ENCODE assay signal across 9 cellular contexts in genomic region chr13:108496364-108497215, GRCh38.
A peak's percentile ranks its signal among the peaks of the same experiment; 100 is the strongest.
DNase-seq lines count a peak whose midpoint lies in the region; ATAC-seq, FAIRE-seq and TF ChIP-seq lines count a peak whose summit lies in the region.
"Had no signal": no experiment of that assay in that cellular context is flagged by ENCODE, and none has a peak within 500 bp of the region (broad histone marks: within the 10 kb centered on the region; RNA-seq: fewer than 3 reads in every experiment).

No MANE protein-coding gene starts in this region.

- H3K27ac Mint-ChIP-seq in stimulated activated naive CD8-positive, alpha-beta T cell treated with anti-CD3 and anti-CD28 coated beads, Interleukin-15, Interleukin-2, amounts not matched to agents 100 ng/mL and 50 ng/mL, for 24 hours: no peak overlapping the region

- H3K9me3 ChIP-seq in mesenchymal stem cell (ENCODE audit: control insufficient read depth, low read length) (no peaks in the 10 kb centered on the region), mammary epithelial cell (replicated peaks; ENCODE audit: insufficient read depth, low read length) (no peaks in the 10 kb centered on the region)

- H4K8ac ChIP-seq in mesenchymal stem cell (ENCODE audit: low read length): no peak overlapping the region

- dilution Hi-C loops in mammary epithelial cell (cut with HindIII; ENCODE audit: low sequenced_read_pairs): no loop called here

- H3K36me3 ChIP-seq in mesenchymal stem cell (ENCODE audit: control insufficient read depth in 1 of 2, insufficient read depth in 2 of 2, low read depth in 1 of 2, low read length in 2 of 2) (no peaks in the 10 kb centered on the region), mammary epithelial cell (ENCODE audit: insufficient read depth, low read length) (no peaks in the 10 kb centered on the region)

- intact Hi-C loops in mammary epithelial cell (cut with micrococcal nuclease): no loop called here

- H3K4ac ChIP-seq in mesenchymal stem cell (ENCODE audit: low read depth in 1 of 2, low read length in 2 of 2): no peak overlapping the region

- DNase-seq in stimulated activated naive CD8-positive, alpha-beta T cell treated with anti-CD3 and anti-CD28 coated beads, Interleukin-15, Interleukin-2, amounts not matched to agents 100 U/mL and 50 U/mL, for 24 hours: no peak
- DNase-seq in cardiac fibroblast (ENCODE audit: low read depth in 2 of 2): peak; percentile 6 to 19
- peak; percentile 9 for DNase-seq in mesenchymal stem cell
- no peak for DNase-seq in mammary epithelial cell
- no peak for DNase-seq in GM19239 (ENCODE audit: insufficient read length, low spot score)

- in situ Hi-C loops in mammary epithelial cell (cut with MboI; ENCODE audit: low sequenced_read_pairs in 2 of 2): no loop called here

- no peak overlapping the region for H4K91ac ChIP-seq in mesenchymal stem cell (ENCODE audit: low read length)

- no peaks in the 10 kb centered on the region for H4K20me1 ChIP-seq in mammary epithelial cell (ENCODE audit: insufficient read depth, low read length)

- H3K9me3 Mint-ChIP-seq in stimulated activated naive CD8-positive, alpha-beta T cell treated with anti-CD3 and anti-CD28 coated beads, Interleukin-15, Interleukin-2, amounts not matched to agents 100 ng/mL and 50 ng/mL, for 24 hours: no peaks in the 10 kb centered on the region

- H2BK5ac ChIP-seq in mesenchymal stem cell (ENCODE audit: low read depth, low read length, poor library complexity, severe bottlenecking): no peak overlapping the region

- FAIRE-seq in GM19239 (lab: Jason Lieb, UNC): no peak
- FAIRE-seq: keratinocyte had no signal

- H2BK12ac ChIP-seq in mesenchymal stem cell (ENCODE audit: low read length in 2 of 2): no peak overlapping the region

- no peak overlapping the region for H2BK120ac ChIP-seq in mesenchymal stem cell (ENCODE audit: low read depth, low read length)

- peak overlapping the region; percentile 84 for H3K4me2 ChIP-seq in mesenchymal stem cell (ENCODE audit: low read length, poor library complexity, severe bottlenecking)
- no peak overlapping the region for H3K4me2 ChIP-seq in mammary epithelial cell (ENCODE audit: insufficient read depth, low read depth, low read length)

- no peak overlapping the region for H2AK5ac ChIP-seq in mesenchymal stem cell (ENCODE audit: low read length, severe bottlenecking)

- peaks cover 43% of the 10 kb centered on the region for H3K27me3 Mint-ChIP-seq in stimulated activated naive CD8-positive, alpha-beta T cell treated with anti-CD3 and anti-CD28 coated beads, Interleukin-15, Interleukin-2, amounts not matched to agents 100 ng/mL and 50 ng/mL, for 24 hours

- TF ChIP-seq CTCF in cardiac fibroblast (IDR thresholded peaks at IDR 0.05; ENCODE audit: low read depth, low read length): no peak
- TF ChIP-seq CTCF in mammary epithelial cell (conservative IDR thresholded peaks at IDR 0.05 in 1 of 2, IDR thresholded peaks at IDR 0.05 in 1 of 2; ENCODE audit: extremely low read depth in 1 of 2, insufficient read depth in 1 of 2, low read depth in 1 of 2, low read length in 2 of 2): no peak

- CTCF ChIA-PET in mammary epithelial cell (lab: Charles Lee; ENCODE audit: low non-redundant PET): no interaction called here

- H3K23ac ChIP-seq in mesenchymal stem cell (ENCODE audit: low read length in 2 of 2): peak overlapping the region in 1 of 2 experiments; percentile 35

- H3K14ac ChIP-seq in mesenchymal stem cell (ENCODE audit: low read length in 2 of 2): no peak overlapping the region

- no peak overlapping the region for H3K9ac ChIP-seq in mesenchymal stem cell (ENCODE audit: low read length)
- no peak overlapping the region for H3K9ac ChIP-seq in mammary epithelial cell (ENCODE audit: insufficient read depth, low read length)

- H2BK15ac ChIP-seq in mesenchymal stem cell (ENCODE audit: low read depth, poor library complexity, severe bottlenecking): no peak overlapping the region

- ATAC-seq in stimulated activated naive CD8-positive, alpha-beta T cell treated with anti-CD3 and anti-CD28 coated beads, Interleukin-15, Interleukin-2, amounts not matched to agents 100 U/mL and 50 U/mL, for 24 hours: no peak
- ATAC-seq in HG03196 (IDR thresholded peaks at IDR 0.05; ENCODE audit: unreplicated experiment) (no peak), HG03045 (IDR thresholded peaks at IDR 0.05; ENCODE audit: unreplicated experiment) (no peak)

- 10% methylated on average over 29 of the region's 30 CpGs for WGBS in mesenchymal stem cell
- 6% methylated on average over 12 of the region's 30 CpGs for WGBS in mammary epithelial cell (ENCODE audit: low coverage, missing lambda C conversion rate)

- peak overlapping the region; percentile 57 for H3K4me3 Mint-ChIP-seq in stimulated activated naive CD8-positive, alpha-beta T cell treated with anti-CD3 and anti-CD28 coated beads, Interleukin-15, Interleukin-2, amounts not matched to agents 100 ng/mL and 50 ng/mL, for 24 hours

- no TSS peak for BruUV-seq in mammary epithelial cell (replicated peaks; lab: Mats Ljungman, UMichigan)

- no peaks in the 10 kb centered on the region for H3K36me3 Mint-ChIP-seq in stimulated activated naive CD8-positive, alpha-beta T cell treated with anti-CD3 and anti-CD28 coated beads, Interleukin-15, Interleukin-2, amounts not matched to agents 100 ng/mL and 50 ng/mL, for 24 hours (ENCODE audit: low read depth)

- H3K79me2 ChIP-seq in mammary epithelial cell (ENCODE audit: insufficient read depth, low read length): no peaks in the 10 kb centered on the region

- H3K27me3 ChIP-seq in mesenchymal stem cell (ENCODE audit: control insufficient read depth in 1 of 2, insufficient read depth in 1 of 2, low read length in 2 of 2) (peaks cover 7 to 42% of the 10 kb centered on the region in 2 experiments), mammary epithelial cell (ENCODE audit: insufficient read depth, low read length) (peaks cover 29% of the 10 kb centered on the region)

- H3K18ac ChIP-seq in mesenchymal stem cell (ENCODE audit: low read depth in 1 of 2, low read length in 2 of 2): no peak overlapping the region

- H3K27ac ChIP-seq in mesenchymal stem cell (ENCODE audit: low read length, poor library complexity, severe bottlenecking): no peak overlapping the region
- no peak overlapping the region for H3K27ac ChIP-seq in mammary epithelial cell (ENCODE audit: insufficient read depth, low read depth, low read length)

- no peaks in the 10 kb centered on the region for H3K79me1 ChIP-seq in mesenchymal stem cell (replicated peaks; ENCODE audit: low read length, poor library complexity, severe bottlenecking)

- peaks cover 15% of the 10 kb centered on the region for H3K4me1 ChIP-seq in mesenchymal stem cell (ENCODE audit: control insufficient read depth, insufficient read depth, low read depth, low read length)
- no peaks in the 10 kb centered on the region for H3K4me1 ChIP-seq in mammary epithelial cell (ENCODE audit: insufficient read depth, low read length)

- H2AFZ ChIP-seq in mesenchymal stem cell (ENCODE audit: low read depth, low read length): no peak overlapping the region
- no peak overlapping the region for H2AFZ ChIP-seq in mammary epithelial cell (ENCODE audit: low read depth, low read length)

- peaks cover 4% of the 10 kb centered on the region for H3K4me1 Mint-ChIP-seq in stimulated activated naive CD8-positive, alpha-beta T cell treated with anti-CD3 and anti-CD28 coated beads, Interleukin-15, Interleukin-2, amounts not matched to agents 100 ng/mL and 50 ng/mL, for 24 hours (ENCODE audit: low read depth)

- H3K4me3 ChIP-seq in cardiac fibroblast (replicated peaks in 1 of 2; ENCODE audit: low read depth in 2 of 2, low read length in 2 of 2) (peak overlapping the region; percentile 7 to 31), mesenchymal stem cell (ENCODE audit: insufficient read depth in 1 of 2, low read depth in 1 of 2, low read length in 2 of 2) (peak overlapping the region; percentile 64 to 71), mammary epithelial cell (replicated peaks in 1 of 3; ENCODE audit: insufficient read depth in 1 of 3, low read depth in 2 of 3, low read length in 3 of 3) (no peak overlapping the region)

Comparison
In these comparisons a context has a peak if more than half of its experiments do, and no peak if none do; other contexts are left out.
1. DNase-seq: peak in cardiac fibroblast (2 of 2) and mesenchymal stem cell (single experiment); none in stimulated activated naive CD8-positive, alpha-beta T cell treated with anti-CD3 and anti-CD28 coated beads, Interleukin-15, Interleukin-2, amounts not matched to agents 100 U/mL and 50 U/mL, for 24 hours (single experiment), mammary epithelial cell (single experiment) and GM19239 (single experiment).
2. H3K4me3 ChIP-seq: peak in cardiac fibroblast (2 of 2) and mesenchymal stem cell (2 of 2); none in mammary epithelial cell (0 of 3).